Comparison of ENCODE assay signal across 8 cellular contexts in the genomic region with DNA sequence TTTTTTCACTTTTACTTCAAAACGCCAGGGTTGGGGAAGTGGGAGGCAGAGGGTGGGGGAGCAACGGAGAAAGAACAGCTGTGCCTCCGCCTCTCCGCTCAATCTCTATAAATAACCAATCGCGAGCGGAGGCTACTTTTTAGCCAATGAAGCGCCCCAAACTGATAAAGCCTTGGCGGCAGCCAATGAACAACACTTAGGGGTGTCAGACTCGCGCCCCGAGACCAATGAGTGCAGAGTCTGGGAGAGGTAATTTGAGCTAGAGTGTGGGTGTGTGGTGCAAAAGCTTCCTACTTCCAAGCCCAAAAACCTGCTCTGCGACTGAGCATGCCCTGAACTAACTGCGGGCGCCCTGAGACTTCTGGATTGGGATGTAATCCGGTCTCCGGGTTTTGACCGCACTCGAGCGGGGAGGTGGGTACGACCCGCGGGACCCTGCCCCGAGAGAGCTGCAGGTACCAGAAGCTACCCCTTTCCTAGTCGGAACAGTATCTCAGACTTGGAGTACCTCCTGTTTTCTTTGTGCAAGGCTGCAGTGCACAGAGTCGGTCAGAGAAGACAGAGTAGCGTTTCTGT. TPM values are rescaled to one million over a fixed set of nuclear protein-coding genes. Genes with fewer than 3 reads are reported as not detected.
A peak's percentile ranks its signal among the peaks of the same experiment; 100 is the strongest.
DNase-seq lines count a peak whose midpoint lies in the region; ATAC-seq and TF ChIP-seq lines count a peak whose summit lies in the region.

No MANE protein-coding gene starts in this region.

- TF ChIP-seq CTCF in AG09309 (IDR thresholded peaks at IDR 0.05; ENCODE audit: control insufficient read depth, insufficient read depth, low read depth, low read length, missing control alignments) (no peak), colonic mucosa (IDR thresholded peaks at IDR 0.05) (no peak)

- no peaks in the 10 kb centered on the region for H3K27me3 ChIP-seq in colonic mucosa

- H3K9me3 ChIP-seq in colonic mucosa = no peaks in the 10 kb centered on the region

- H3K36me3 ChIP-seq in colonic mucosa = no peaks in the 10 kb centered on the region

- DNase-seq in AG09309 (ENCODE audit: low read depth) (peak; percentile 100), NCI-H446 treated with DMSO at 0.1 percent for 48 hours (lab: John Stamatoyannopoulos, UW) (peak; percentile 98), colonic mucosa (peak; percentile 95), kidney tubule cell (ENCODE audit: low spot score) (peak; percentile 100)
- peak; percentile 86 to 89 for DNase-seq in activated CD4-positive, alpha-beta T cell treated with anti-CD3 and anti-CD28 coated beads for 4 hours
- DNase-seq in stimulated activated CD4-positive, alpha-beta T cell treated with anti-CD3 and anti-CD28 coated beads, Interleukin-1b, Interleukin-23, amount 100 ng/mL, for 24 hours (ENCODE audit: low read depth in 4 of 4, low spot score in 1 of 4) = peak; percentile 62 to 82 (median 74)

- peak overlapping the region; percentile 73 to 84 for H3K9ac ChIP-seq in colonic mucosa (ENCODE audit: low read depth in 2 of 2, low read length in 2 of 2)

- peaks cover 3% of the 10 kb centered on the region for H3K4me1 ChIP-seq in colonic mucosa

- ATAC-seq in GM19023 (IDR thresholded peaks at IDR 0.05; ENCODE audit: unreplicated experiment) = peak; percentile 77
- peak; percentile 81 for ATAC-seq in HG03196 (IDR thresholded peaks at IDR 0.05; ENCODE audit: unreplicated experiment)

- intact Hi-C loops in colonic mucosa (cut with DNase I) = loop anchor here (5.0 kb wide), 1 partner anchor 114 kb away; no protein-coding TSS in a partner anchor

- H3K27ac ChIP-seq in colonic mucosa = peak overlapping the region; percentile 97

- H3K4me3 ChIP-seq in AG09309 (ENCODE audit: control insufficient read depth, low read depth, low read length) (peak overlapping the region; percentile 83), colonic mucosa (peak overlapping the region; percentile 84)

RNA-seq across cellular contexts. Expression of a gene that starts 0.8 kb away (rescaled TPM):
- total RNA-seq in colonic mucosa = 10 to 100 TPM; 10.6 to 23.5 TPM

Comparison
In these comparisons a context has a peak if more than half of its experiments do, and no peak if none do; other contexts are left out.
1. Peak in every context shown above with its lines: DNase-seq, ATAC-seq, H3K4me3 ChIP-seq and H3K27ac ChIP-seq.